In the genomic region with DNA sequence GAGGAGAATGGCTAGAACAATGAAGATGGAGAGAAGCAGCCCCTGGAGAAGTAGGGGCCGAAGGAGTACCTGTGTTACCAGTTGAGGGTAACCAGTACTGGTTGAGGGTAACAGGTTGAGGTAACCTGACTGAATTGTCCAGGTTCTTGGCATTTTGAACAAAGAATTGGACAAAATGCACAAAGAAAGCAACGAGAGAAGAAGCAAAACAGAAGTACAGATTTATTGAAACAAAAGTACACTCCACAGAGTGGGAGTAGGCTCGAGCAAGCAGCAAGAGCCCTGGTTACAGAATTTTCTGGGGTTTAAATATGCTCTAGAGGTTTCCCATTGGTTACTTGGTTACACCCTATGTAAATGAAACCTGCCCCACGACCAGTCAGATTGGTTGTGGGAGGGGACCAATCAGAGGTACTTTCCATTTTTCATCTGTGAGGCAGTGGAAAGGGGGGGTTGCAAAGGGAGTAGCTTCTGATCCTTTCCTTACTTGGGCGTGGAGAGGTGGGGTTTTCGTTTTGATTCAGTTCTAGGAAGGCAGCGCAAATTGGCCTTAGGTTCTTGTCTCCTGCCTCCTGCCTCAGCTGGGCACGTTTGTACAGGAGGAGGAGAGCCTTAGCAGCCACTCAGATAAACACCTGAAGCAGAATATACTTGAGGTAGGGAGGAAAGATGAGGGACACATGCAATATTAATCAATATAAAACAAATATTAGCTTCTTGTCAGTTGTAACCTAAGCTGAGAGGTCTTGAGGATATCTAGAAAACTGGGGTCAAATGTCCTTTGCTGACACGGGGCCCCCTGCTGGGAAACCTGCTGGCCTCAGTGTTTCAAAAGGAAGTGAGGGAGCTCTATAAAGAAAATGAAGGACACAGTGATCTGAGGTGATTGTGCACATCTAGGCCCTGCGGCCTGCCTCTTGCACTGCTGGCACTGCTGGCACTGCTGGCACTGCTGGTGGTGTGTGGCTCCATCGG, we compare ENCODE assay signal across 1 cellular context.
TF ChIP-seq lines count a peak whose summit lies in the region.

No MANE protein-coding gene starts in this region.

TF ChIP-seq in GM12878, 131 proteins besides CTCF, POLR2A, EP300 and RAD21:
- no peak for TF ChIP-seq STAT3 (IDR thresholded peaks at IDR 0.05; ENCODE audit: low read depth, low read length)
- TF ChIP-seq GABPA (IDR thresholded peaks at IDR 0.05; ENCODE audit: low read depth), result no peak
- TF ChIP-seq RUNX3 (IDR thresholded peaks at IDR 0.05; ENCODE audit: low read length), result no peak
- no peak for TF ChIP-seq BHLHE40 (IDR thresholded peaks at IDR 0.05; ENCODE audit: borderline replicate concordance in 1 of 2, low read depth in 2 of 2, low read length in 1 of 2)
- TF ChIP-seq, protein P1, sequence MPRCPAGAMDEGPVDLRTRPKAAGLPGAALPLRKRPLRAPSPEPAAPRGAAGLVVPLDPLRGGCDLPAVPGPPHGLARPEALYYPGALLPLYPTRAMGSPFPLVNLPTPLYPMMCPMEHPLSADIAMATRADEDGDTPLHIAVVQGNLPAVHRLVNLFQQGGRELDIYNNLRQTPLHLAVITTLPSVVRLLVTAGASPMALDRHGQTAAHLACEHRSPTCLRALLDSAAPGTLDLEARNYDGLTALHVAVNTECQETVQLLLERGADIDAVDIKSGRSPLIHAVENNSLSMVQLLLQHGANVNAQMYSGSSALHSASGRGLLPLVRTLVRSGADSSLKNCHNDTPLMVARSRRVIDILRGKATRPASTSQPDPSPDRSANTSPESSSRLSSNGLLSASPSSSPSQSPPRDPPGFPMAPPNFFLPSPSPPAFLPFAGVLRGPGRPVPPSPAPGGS (IDR thresholded peaks at IDR 0.05; ENCODE audit: borderline replicate concordance, insufficient read depth, low read depth, low read length, poor library complexity, severe bottlenecking), result no peak
- TF ChIP-seq, protein P2, sequence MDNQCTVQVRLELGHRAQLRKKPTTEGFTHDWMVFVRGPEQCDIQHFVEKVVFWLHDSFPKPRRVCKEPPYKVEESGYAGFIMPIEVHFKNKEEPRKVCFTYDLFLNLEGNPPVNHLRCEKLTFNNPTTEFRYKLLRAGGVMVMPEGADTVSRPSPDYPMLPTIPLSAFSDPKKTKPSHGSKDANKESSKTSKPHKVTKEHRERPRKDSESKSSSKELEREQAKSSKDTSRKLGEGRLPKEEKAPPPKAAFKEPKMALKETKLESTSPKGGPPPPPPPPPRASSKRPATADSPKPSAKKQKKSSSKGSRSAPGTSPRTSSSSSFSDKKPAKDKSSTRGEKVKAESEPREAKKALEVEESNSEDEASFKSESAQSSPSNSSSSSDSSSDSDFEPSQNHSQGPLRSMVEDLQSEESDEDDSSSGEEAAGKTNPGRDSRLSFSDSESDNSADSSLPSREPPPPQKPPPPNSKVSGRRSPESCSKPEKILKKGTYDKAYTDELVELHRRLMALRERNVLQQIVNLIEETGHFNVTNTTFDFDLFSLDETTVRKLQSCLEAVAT (IDR thresholded peaks at IDR 0.05), result no peak
